Comparison of ENCODE assay signal across 8 cellular contexts in genomic region chr13:57630661-57631606, GRCh38. TPM values are rescaled to one million over a fixed set of nuclear protein-coding genes. Genes with fewer than 3 reads are reported as not detected.
DNase-seq lines count a peak whose midpoint lies in the region; ATAC-seq and TF ChIP-seq lines count a peak whose summit lies in the region.

No MANE protein-coding gene starts in this region.

- peak overlapping the region; percentile 99 for H3K4me2 ChIP-seq in trophoblast cell (ENCODE audit: low read length)

- H3K4ac ChIP-seq in trophoblast cell (ENCODE audit: low read depth, low read length), result no peak overlapping the region

- H3K4me3 ChIP-seq in ACC112 (ENCODE audit: low read depth, low read length) (peak overlapping the region; percentile 59; the same call in 1 of the 2 replicates), H7 (ENCODE audit: insufficient read depth, low read depth, low read length) (peak overlapping the region; percentile 52), left ventricle myocardium inferior (peak overlapping the region; percentile 74), trophoblast cell (ENCODE audit: low read depth, low read length) (peak overlapping the region; percentile 67)

- no peak overlapping the region for H4K8ac ChIP-seq in trophoblast cell (ENCODE audit: low read depth, low read length)

- H3K36me3 ChIP-seq in ACC112 (ENCODE audit: insufficient read depth, low read length) (no peaks in the 10 kb centered on the region), H7 (replicated peaks; ENCODE audit: control insufficient read depth, insufficient read depth, low read length) (no peaks in the 10 kb centered on the region), left ventricle myocardium inferior (no peaks in the 10 kb centered on the region), trophoblast cell (ENCODE audit: control insufficient read depth in 1 of 2, insufficient read depth in 2 of 2, low read length in 2 of 2) (no peaks in the 10 kb centered on the region)

- H4K12ac ChIP-seq in trophoblast cell (ENCODE audit: low read depth, low read length), result no peak overlapping the region

- H3K23ac ChIP-seq in trophoblast cell (ENCODE audit: low read length), result no peak overlapping the region

- no peaks in the 10 kb centered on the region for H3K9me3 ChIP-seq in left ventricle myocardium inferior (replicated peaks)
- peaks cover 20% of the 10 kb centered on the region for H3K9me3 ChIP-seq in trophoblast cell (ENCODE audit: insufficient read depth, low read depth, low read length)

- H3K27me3 ChIP-seq in ACC112 (ENCODE audit: insufficient read depth, low read length), result peaks cover 77% of the 10 kb centered on the region
- peaks cover 79% of the 10 kb centered on the region for H3K27me3 ChIP-seq in H7 (ENCODE audit: control insufficient read depth, insufficient read depth, low read length)
- H3K27me3 ChIP-seq in left ventricle myocardium inferior (ENCODE audit: low read depth), result peaks cover 67% of the 10 kb centered on the region
- H3K27me3 ChIP-seq in trophoblast cell (ENCODE audit: insufficient read depth, low read length), result peaks cover 11% of the 10 kb centered on the region

- H2AFZ ChIP-seq in ACC112 (ENCODE audit: low read length, unreplicated experiment) (no peak overlapping the region), trophoblast cell (ENCODE audit: insufficient read depth, low read length, poor library complexity) (peak overlapping the region; percentile 46)

- ATAC-seq in HG03439 (IDR thresholded peaks at IDR 0.05; ENCODE audit: unreplicated experiment), result no peak

- WGBS in trophoblast cell (ENCODE audit: extremely low coverage, insufficient coverage, insufficient read length), result no CpG with 5 or more reads among the region's 32 CpGs

- no peak overlapping the region for H3K14ac ChIP-seq in trophoblast cell (ENCODE audit: low read length)

- H3K4me1 Mint-ChIP-seq in activated naive CD8-positive, alpha-beta T cell treated with anti-CD3 and anti-CD28 coated beads for 36 hours, result peaks cover 36% of the 10 kb centered on the region

- intact Hi-C loops in left ventricle myocardium inferior (cut with micrococcal nuclease), result no loop called here

- no peak overlapping the region for H2BK5ac ChIP-seq in trophoblast cell (ENCODE audit: low read depth, low read length, poor library complexity)

- H3K4me1 ChIP-seq in ACC112 (ENCODE audit: control insufficient read depth, insufficient read depth, low read length, unreplicated experiment), result no peaks in the 10 kb centered on the region
- H3K4me1 ChIP-seq in left ventricle myocardium inferior, result peaks cover 58% of the 10 kb centered on the region
- H3K4me1 ChIP-seq in trophoblast cell (ENCODE audit: control insufficient read depth in 1 of 2, insufficient read depth in 2 of 2, low read length in 2 of 2), result peaks cover 13 to 18% of the 10 kb centered on the region in 2 experiments

- no peak overlapping the region for H3K18ac ChIP-seq in trophoblast cell (ENCODE audit: low read length)

- no peak overlapping the region for H3K27ac ChIP-seq in ACC112 (ENCODE audit: low read depth, low read length)
- H3K27ac ChIP-seq in left ventricle myocardium inferior (replicated peaks), result peak overlapping the region; percentile 86
- H3K27ac ChIP-seq in trophoblast cell (ENCODE audit: low read depth, low read length), result no peak overlapping the region

- H3K4me3 Mint-ChIP-seq in activated naive CD8-positive, alpha-beta T cell treated with anti-CD3 and anti-CD28 coated beads for 36 hours, result peak overlapping the region; percentile 60

- H3K9ac ChIP-seq in trophoblast cell (ENCODE audit: low read length), result no peak overlapping the region

- DNase-seq in H7, result peak; percentile 43
- DNase-seq in activated naive CD8-positive, alpha-beta T cell treated with anti-CD3 and anti-CD28 coated beads for 36 hours, result no peak
- no peak for DNase-seq in left ventricle myocardium inferior
- DNase-seq in trophoblast cell, result no peak
- no peak for DNase-seq in NCI-H2107 (lab: John Stamatoyannopoulos, UW)
- no peak for DNase-seq in SW 1271 (lab: John Stamatoyannopoulos, UW)

- H3K27me3 Mint-ChIP-seq in activated naive CD8-positive, alpha-beta T cell treated with anti-CD3 and anti-CD28 coated beads for 36 hours, result peaks cover 81% of the 10 kb centered on the region

- H3K79me2 ChIP-seq in ACC112 (ENCODE audit: control insufficient read depth, insufficient read depth, low read length, unreplicated experiment) (no peaks in the 10 kb centered on the region), trophoblast cell (ENCODE audit: control insufficient read depth, insufficient read depth, low read length, poor library complexity) (no peaks in the 10 kb centered on the region)

- H3K27ac Mint-ChIP-seq in activated naive CD8-positive, alpha-beta T cell treated with anti-CD3 and anti-CD28 coated beads for 36 hours, result no peak overlapping the region

- peaks cover 19% of the 10 kb centered on the region for H3K36me3 Mint-ChIP-seq in activated naive CD8-positive, alpha-beta T cell treated with anti-CD3 and anti-CD28 coated beads for 36 hours

- no peak overlapping the region for H2BK120ac ChIP-seq in trophoblast cell (ENCODE audit: insufficient read depth, low read length, poor library complexity)

- H2AK5ac ChIP-seq in trophoblast cell (ENCODE audit: low read length), result no peak overlapping the region

- H4K91ac ChIP-seq in trophoblast cell (ENCODE audit: low read depth, low read length), result no peak overlapping the region

- H3K79me1 ChIP-seq in trophoblast cell (ENCODE audit: low read length), result no peaks in the 10 kb centered on the region

- peaks cover 10% of the 10 kb centered on the region for H3K9me3 Mint-ChIP-seq in activated naive CD8-positive, alpha-beta T cell treated with anti-CD3 and anti-CD28 coated beads for 36 hours

- H2BK12ac ChIP-seq in trophoblast cell (ENCODE audit: low read length), result no peak overlapping the region

- no peak for TF ChIP-seq CTCF in left ventricle myocardium inferior (IDR thresholded peaks at IDR 0.05; ENCODE audit: borderline replicate concordance)

RNA-seq across cellular contexts. Expression of gene PCDH17, which starts 0.6 kb away (rescaled TPM):
- 0.22 and 0.24 TPM in 2 replicates for total RNA-seq in H7 (2014; rRNA removed; shearing (Covaris generic))
- total RNA-seq in activated naive CD8-positive, alpha-beta T cell treated with anti-CD3 and anti-CD28 coated beads for 36 hours, result not detected
- 3.1 TPM for total RNA-seq in left ventricle myocardium inferior
- 0.93 TPM in 2 replicates for polyA plus RNA-seq in trophoblast cell (2013)
